Comparison of ENCODE assay signal across 16 cellular contexts in the genomic region with DNA sequence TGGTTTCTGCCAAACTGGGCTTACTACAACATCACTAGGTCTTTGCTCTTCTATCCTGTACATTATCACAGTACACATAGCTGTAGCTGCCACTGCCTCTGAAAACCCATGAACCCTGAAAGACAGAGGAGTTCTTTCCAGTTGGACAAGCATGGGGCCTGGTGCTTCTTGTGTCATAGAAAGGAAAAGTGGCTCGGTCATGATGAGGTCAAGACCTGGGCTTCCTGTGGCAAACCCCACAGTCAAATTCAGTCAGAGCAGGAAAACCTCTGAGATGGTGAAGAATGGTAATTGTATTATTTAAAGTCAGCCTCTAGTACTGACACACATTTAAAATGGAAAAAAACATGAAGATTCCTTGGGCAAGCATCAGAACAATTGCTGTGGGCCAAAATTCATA.
DNase-seq lines count a peak whose midpoint lies in the region; ATAC-seq and TF ChIP-seq lines count a peak whose summit lies in the region.
"Had no signal": no experiment of that assay in that cellular context is flagged by ENCODE, and none has a peak within 500 bp of the region (broad histone marks: within the 10 kb centered on the region; RNA-seq: fewer than 3 reads in every experiment).

No MANE protein-coding gene starts in this region.

- no peak overlapping the region for H3K4me3 ChIP-seq in mucosa of descending colon
- H3K4me3 ChIP-seq: PC-9, smooth muscle cell, testis had no signal

- H3K9me3 ChIP-seq in mucosa of descending colon = no peaks in the 10 kb centered on the region
- H3K9me3 ChIP-seq: testis had no signal

- DNase-seq in myocyte (ENCODE audit: low read depth) (peak; percentile 3), mucosa of descending colon (no peak), DMS79 (lab: John Stamatoyannopoulos, UW) (no peak), NCI-H510A treated with DMSO at 0.1 percent for 48 hours (lab: John Stamatoyannopoulos, UW) (no peak)
- DNase-seq: activated CD4-positive, CD25-positive, alpha-beta regulatory T cell treated with anti-CD3 and anti-CD28 coated beads, Interleukin-2, amount 50 U/mL, for 72 hours; CD8-positive, alpha-beta memory T cell; GDM1; HFFc6; mesendoderm; NCI-H345; PC-9; testis had no signal

- intact Hi-C loops in mucosa of descending colon (cut with DNase I, micrococcal nuclease) = no loop called here

- no peaks in the 10 kb centered on the region for H3K4me1 ChIP-seq in mucosa of descending colon (ENCODE audit: low read depth)
- H3K4me1 ChIP-seq: testis had no signal

- ATAC-seq in GM18861 (IDR thresholded peaks at IDR 0.05; ENCODE audit: unreplicated experiment) (peak; percentile 49), GM21390 (IDR thresholded peaks at IDR 0.05; ENCODE audit: unreplicated experiment) (peak; percentile 60), HG03097 (IDR thresholded peaks at IDR 0.05; ENCODE audit: low FRiP score, unreplicated experiment) (peak; percentile 73), mucosa of descending colon (no peak)

- no peak for TF ChIP-seq CTCF in mucosa of descending colon (IDR thresholded peaks at IDR 0.05)

- H3K36me3 ChIP-seq in mucosa of descending colon (ENCODE audit: low read depth) = no peaks in the 10 kb centered on the region
